Comparison of ENCODE assay signal across 11 cellular contexts in genomic region chr9:35517552-35518211, GRCh38. TPM values are rescaled to one million over a fixed set of nuclear protein-coding genes. Genes with fewer than 3 reads are reported as not detected.
DNase-seq lines count a peak whose midpoint lies in the region; ATAC-seq, FAIRE-seq and TF ChIP-seq lines count a peak whose summit lies in the region.
"Had no signal": no experiment of that assay in that cellular context is flagged by ENCODE, and none has a peak within 500 bp of the region (broad histone marks: within the 10 kb centered on the region; RNA-seq: fewer than 3 reads in every experiment).

No MANE protein-coding gene starts in this region.

- H3K9ac ChIP-seq in adipocyte (ENCODE audit: low read length) = peak overlapping the region; percentile 83

- WGBS in right cardiac atrium = 81% methylated on average over 3 of the region's 3 CpGs

- H3K4me3 ChIP-seq in adipocyte (ENCODE audit: low read length) (peak overlapping the region; percentile 4), right cardiac atrium (ENCODE audit: low read length) (no peak overlapping the region)

- TF ChIP-seq CTCF in progenitor cell of endocrine pancreas (IDR thresholded peaks at IDR 0.05; ENCODE audit: unreplicated experiment) = no peak

- H3K27ac ChIP-seq in right cardiac atrium (ENCODE audit: low read length) = peak overlapping the region; percentile 83

- peak overlapping the region; percentile 97 for H3K27ac Mint-ChIP-seq in progenitor cell of endocrine pancreas
- H3K27ac Mint-ChIP-seq: activated CD4-positive, alpha-beta memory T cell treated with anti-CD3 and anti-CD28 coated beads, Interleukin-2, amount 10 ng/mL, durations not matched to agents 7 days and 5 days had no signal

- H3K4me1 Mint-ChIP-seq in progenitor cell of endocrine pancreas (ENCODE audit: low read depth) = peaks cover 48% of the 10 kb centered on the region
- H3K4me1 Mint-ChIP-seq: activated CD4-positive, alpha-beta memory T cell treated with anti-CD3 and anti-CD28 coated beads, Interleukin-2, amount 10 ng/mL, durations not matched to agents 7 days and 5 days had no signal

- H3K9me3 Mint-ChIP-seq in progenitor cell of endocrine pancreas (ENCODE audit: low read depth) = no peaks in the 10 kb centered on the region
- H3K9me3 Mint-ChIP-seq: activated CD4-positive, alpha-beta memory T cell treated with anti-CD3 and anti-CD28 coated beads, Interleukin-2, amount 10 ng/mL, durations not matched to agents 7 days and 5 days had no signal

- intact Hi-C loops in right cardiac atrium (cut with DNase I) = loop anchor here in 1 of 4 donors (2.0 kb wide), 1 partner anchor 19 kb away; no protein-coding TSS in a partner anchor

- H3K4me3 Mint-ChIP-seq in progenitor cell of endocrine pancreas (ENCODE audit: low read depth) = peak overlapping the region; percentile 48
- H3K4me3 Mint-ChIP-seq: activated CD4-positive, alpha-beta memory T cell treated with anti-CD3 and anti-CD28 coated beads, Interleukin-2, amount 10 ng/mL, durations not matched to agents 7 days and 5 days had no signal

- DNase-seq in adipocyte (ENCODE audit: low read depth) (no peak), right cardiac atrium (no peak), progenitor cell of endocrine pancreas (ENCODE audit: low spot score, unreplicated experiment) (no peak), DMS53 treated with DMSO at 0.1 percent for 48 hours (lab: John Stamatoyannopoulos, UW; ENCODE audit: unreplicated experiment) (no peak), SHP77 treated with DMSO at 0.1 percent for 48 hours (lab: John Stamatoyannopoulos, UW) (no peak), activated gamma-delta T cell treated with Interleukin-2 at 50 U/mL for 16 hours (no peak)
- DNase-seq: activated CD4-positive, alpha-beta memory T cell treated with anti-CD3 and anti-CD28 coated beads, Interleukin-2, amount 10 ng/mL, durations not matched to agents 7 days and 5 days; AML-193; KG1 had no signal

- ATAC-seq in right cardiac atrium (no peak), HG02798 (IDR thresholded peaks at IDR 0.05; ENCODE audit: poor library complexity, unreplicated experiment) (no peak)

- H3K36me3 ChIP-seq in adipocyte (ENCODE audit: control insufficient read depth, insufficient read depth, low read length, severe bottlenecking) = no peaks in the 10 kb centered on the region

- no peaks in the 10 kb centered on the region for H3K27me3 Mint-ChIP-seq in progenitor cell of endocrine pancreas
- H3K27me3 Mint-ChIP-seq: activated CD4-positive, alpha-beta memory T cell treated with anti-CD3 and anti-CD28 coated beads, Interleukin-2, amount 10 ng/mL, durations not matched to agents 7 days and 5 days had no signal

- H3K9me3 ChIP-seq in adipocyte (ENCODE audit: control insufficient read depth, low read length) (no peaks in the 10 kb centered on the region), right cardiac atrium (ENCODE audit: control insufficient read depth, low read length) (no peaks in the 10 kb centered on the region)

- FAIRE-seq in A204.1 (lab: Jason Lieb, UNC) = peak; percentile 89

- H3K36me3 Mint-ChIP-seq in progenitor cell of endocrine pancreas (ENCODE audit: insufficient read depth) = no peaks in the 10 kb centered on the region

- H3K27me3 ChIP-seq in adipocyte (replicated peaks; ENCODE audit: control insufficient read depth, insufficient read depth, low read length) (no peaks in the 10 kb centered on the region), right cardiac atrium (ENCODE audit: control insufficient read depth, insufficient read depth) (no peaks in the 10 kb centered on the region)

- H3K4me1 ChIP-seq in adipocyte (ENCODE audit: control insufficient read depth, insufficient read depth, low read length) (peaks cover 75% of the 10 kb centered on the region), right cardiac atrium (ENCODE audit: control insufficient read depth, insufficient read depth, low read length) (peaks cover 41% of the 10 kb centered on the region)

RNA-seq across cellular contexts. Expression of gene RUSC2, which starts 27.8 kb away (rescaled TPM):
- total RNA-seq in right cardiac atrium (10 to 100 TPM; 30.7 to 41.4 (median 35.5) TPM), progenitor cell of endocrine pancreas (17.9 and 20.8 TPM in 2 replicates)
- polyA plus RNA-seq in right cardiac atrium = 23.6 TPM
